ENCODE assay signal across 8 cellular contexts in the genomic region with DNA sequence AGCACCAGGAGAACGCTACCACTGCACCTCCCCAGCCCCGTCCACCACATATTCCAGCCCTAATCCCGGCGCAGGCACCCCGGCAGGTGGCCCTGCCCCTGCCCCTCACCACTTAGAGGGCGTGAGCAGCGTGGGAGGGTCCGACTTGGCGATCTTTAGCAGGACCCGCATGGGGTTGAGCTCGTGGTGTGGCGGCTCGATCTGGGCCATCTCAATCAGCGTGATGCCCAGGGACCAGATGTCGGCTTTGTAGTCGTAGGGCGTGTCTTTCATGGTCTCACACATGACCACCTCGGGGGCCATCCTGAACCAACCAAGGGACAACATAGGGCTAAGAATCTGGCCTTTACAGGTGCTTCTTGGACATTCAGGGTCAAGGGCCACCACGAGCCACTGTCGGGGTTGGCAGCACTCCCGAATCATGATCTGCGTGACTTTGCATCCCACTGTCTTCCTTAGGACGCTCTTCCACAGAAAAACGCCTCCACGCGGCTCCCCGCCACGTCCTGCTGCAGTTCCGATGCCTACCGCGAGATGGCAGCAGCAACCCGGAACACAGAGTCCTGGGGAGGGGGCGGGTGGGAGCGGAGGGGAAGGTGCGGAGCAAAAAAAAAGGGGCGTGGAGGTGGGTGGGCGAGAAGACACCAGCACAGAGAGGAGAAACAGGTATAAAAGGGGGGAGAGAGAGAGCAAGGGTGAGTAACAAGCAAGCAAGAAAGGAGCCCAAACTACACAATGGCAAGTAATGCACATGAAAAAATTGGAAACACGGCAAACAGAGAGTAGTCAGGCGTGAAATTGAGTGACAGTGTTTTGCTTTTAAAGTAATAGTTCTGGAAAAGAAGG.
DNase-seq lines count a peak whose midpoint lies in the region; ATAC-seq and TF ChIP-seq lines count a peak whose summit lies in the region.

No MANE protein-coding gene starts in this region.

- H3K9me3 Mint-ChIP-seq in naive B cell: no peaks in the 10 kb centered on the region

- no peak for ATAC-seq in naive B cell (ENCODE audit: low read depth in 2 of 2)
- no peak for ATAC-seq in GM19463 (IDR thresholded peaks at IDR 0.05; ENCODE audit: unreplicated experiment)

- TF ChIP-seq POLR2A in erythroblast (IDR thresholded peaks at IDR 0.05; ENCODE audit: low read length): no peak

- peak; percentile 20 for DNase-seq in NK-92 treated with Interleukin-12 subunit alpha and Interleukin-12 subunit beta, amount 100 ng/mL, for 24 hours (lab: John Stamatoyannopoulos, UW)
- DNase-seq in NK-92 (lab: John Stamatoyannopoulos, UW; ENCODE audit: unreplicated experiment): no peak
- DNase-seq in NCI-H748 treated with DMSO at 0.1 percent for 48 hours (lab: John Stamatoyannopoulos, UW): peak; percentile 36
- peak; percentile 52 for DNase-seq in activated T-cell treated with anti-CD3 and anti-CD28 coated beads for 24 hours (ENCODE audit: low read depth)
- peak; percentile 48 to 75 for DNase-seq in erythroblast (lab: John Stamatoyannopoulos, UW)
- peak; percentile 55 for DNase-seq in naive B cell
- peak; percentile 87 for DNase-seq in stimulated activated CD8-positive, alpha-beta memory T cell treated with anti-CD3 and anti-CD28 coated beads, Interleukin-4, amount 100 ng/mL, for 48 hours

- peak overlapping the region in 1 of 8 donors; percentile 16 for H3K4me3 Mint-ChIP-seq in naive B cell

- H3K4me1 Mint-ChIP-seq in naive B cell: peaks cover 35 to 42% (median 39%) of the 10 kb centered on the region in 3 donors

- H3K27ac Mint-ChIP-seq in naive B cell: peak overlapping the region in 5 of 6 donors; percentile 20 to 78 (median 52)

- peaks cover 0 to 16% of the 10 kb centered on the region in 2 donors for H3K36me3 Mint-ChIP-seq in naive B cell

- H3K27me3 Mint-ChIP-seq in naive B cell: no peaks in the 10 kb centered on the region
